ENCODE assay signal across 19 cellular contexts in the genomic region with DNA sequence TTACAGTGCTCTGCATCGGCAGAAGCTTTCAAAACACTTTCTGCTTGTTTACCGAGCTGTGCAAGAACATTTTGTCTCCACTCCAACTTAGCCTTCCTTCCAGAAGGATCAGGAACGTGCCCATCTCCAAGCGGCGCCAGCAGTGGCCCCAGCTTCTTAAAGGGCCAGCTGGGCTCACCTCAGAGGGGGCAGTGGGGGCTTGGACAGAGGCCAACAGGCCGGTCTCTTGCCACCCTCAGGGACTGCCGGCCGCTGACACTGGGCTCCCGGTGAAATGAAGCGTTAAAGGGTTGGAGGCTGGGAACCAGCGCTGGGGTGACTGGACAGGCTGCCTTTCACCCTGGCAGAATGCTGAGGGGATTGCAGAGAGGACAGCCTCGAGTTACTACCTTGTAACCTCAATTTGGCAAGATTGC.
A peak's percentile ranks its signal among the peaks of the same experiment; 100 is the strongest.
DNase-seq lines count a peak whose midpoint lies in the region; TF ChIP-seq lines count a peak whose summit lies in the region.
"Had no signal": no experiment of that assay in that cellular context is flagged by ENCODE, and none has a peak within 500 bp of the region (broad histone marks: within the 10 kb centered on the region; RNA-seq: fewer than 3 reads in every experiment).

No MANE protein-coding gene starts in this region.

- H3K9me3 ChIP-seq in Peyer's patch = peaks cover 0 to 3% (median 0%) of the 10 kb centered on the region in 4 donors
- no peaks in the 10 kb centered on the region for H3K9me3 ChIP-seq in esophagus squamous epithelium
- no peaks in the 10 kb centered on the region for H3K9me3 ChIP-seq in liver (ENCODE audit: control insufficient read depth in 4 of 4, low read length in 3 of 4)
- no peaks in the 10 kb centered on the region for H3K9me3 ChIP-seq in subcutaneous abdominal adipose tissue (ENCODE audit: control insufficient read depth in 5 of 5, low read length in 5 of 5)

- intact Hi-C loops in esophagus squamous epithelium (cut with DNase I) = no loop called here

- H3K4me3 ChIP-seq in Peyer's patch = no peak overlapping the region
- peak overlapping the region in 2 of 4 donors; percentile 7 to 34 for H3K4me3 ChIP-seq in esophagus squamous epithelium
- no peak overlapping the region for H3K4me3 ChIP-seq in liver (ENCODE audit: low read depth in 1 of 3, low read length in 3 of 3)
- H3K4me3 ChIP-seq in subcutaneous abdominal adipose tissue (ENCODE audit: low read depth in 1 of 5, low read length in 5 of 5) = peak overlapping the region in 3 of 5 donors; percentile 13 to 32 (median 21)

- H3K9ac ChIP-seq in liver (ENCODE audit: low read depth in 1 of 2, low read length in 2 of 2) (peak overlapping the region; percentile 10 to 49), subcutaneous abdominal adipose tissue (ENCODE audit: low read length in 5 of 5) (no peak overlapping the region)

- H3K4me1 ChIP-seq in Peyer's patch = peaks cover 0 to 17% (median 0%) of the 10 kb centered on the region in 4 donors
- peaks cover 22 to 75% (median 41%) of the 10 kb centered on the region in 3 donors for H3K4me1 ChIP-seq in esophagus squamous epithelium
- peaks cover 20 to 48% (median 43%) of the 10 kb centered on the region in 4 donors for H3K4me1 ChIP-seq in liver (ENCODE audit: control insufficient read depth in 4 of 4, insufficient read depth in 4 of 4, low read length in 3 of 4)
- H3K4me1 ChIP-seq in subcutaneous abdominal adipose tissue (ENCODE audit: control insufficient read depth in 5 of 5, insufficient read depth in 5 of 5, low read length in 5 of 5) = peaks cover 12 to 85% (median 67%) of the 10 kb centered on the region in 5 donors

- DNase-seq in Peyer's patch (no peak), esophagus squamous epithelium (lab: John Stamatoyannopoulos, UW) (no peak), LoVo (ENCODE audit: low spot score) (no peak), AG08396 (ENCODE audit: low spot score) (no peak), NCI-H2107 treated with DMSO at 0.1 percent for 48 hours (lab: John Stamatoyannopoulos, UW; ENCODE audit: unreplicated experiment) (no peak)
- no peak for DNase-seq in stimulated activated CD4-positive, alpha-beta T cell treated with anti-CD3 and anti-CD28 coated beads, Interleukin-2, amount 100 ng/mL, for 24 hours
- DNase-seq: activated CD4-positive, CD25-positive, alpha-beta regulatory T cell; activated effector memory CD4-positive, alpha-beta T cell treated with Interleukin-2 at 50 U/mL for 16 hours; aorta; cortex of kidney; GDM1; GOT3; KG1; NCI-H1105; NCI-H2171 treated with DMSO at 0.1 percent for 48 hours; T-helper 1 cell had no signal

- TF ChIP-seq POLR2A in Peyer's patch (IDR thresholded peaks at IDR 0.05) (no peak), esophagus squamous epithelium (IDR thresholded peaks at IDR 0.05) (no peak)

- H3K27ac ChIP-seq in Peyer's patch (peak overlapping the region; percentile 35 to 81 (median 68)), esophagus squamous epithelium (peak overlapping the region; percentile 59 to 87 (median 84)), liver (ENCODE audit: low read depth in 1 of 2, low read length in 2 of 2) (peak overlapping the region; percentile 58 to 82), subcutaneous abdominal adipose tissue (ENCODE audit: low read depth, low read length) (peak overlapping the region; percentile 76)
- H3K27ac ChIP-seq: HL-60 had no signal

- TF ChIP-seq CTCF in Peyer's patch (IDR thresholded peaks at IDR 0.05) (no peak), esophagus squamous epithelium (IDR thresholded peaks at IDR 0.05) (no peak), liver (IDR thresholded peaks at IDR 0.05; ENCODE audit: low read depth, low read length, missing input control) (no peak)

- H3K27me3 ChIP-seq in Peyer's patch (no peaks in the 10 kb centered on the region), esophagus squamous epithelium (peaks cover 0 to 89% (median 0%) of the 10 kb centered on the region in 4 donors), liver (ENCODE audit: control insufficient read depth in 4 of 4, insufficient read depth in 4 of 4, low read length in 3 of 4) (no peaks in the 10 kb centered on the region), subcutaneous abdominal adipose tissue (ENCODE audit: control insufficient read depth in 5 of 5, insufficient read depth in 4 of 5, low read length in 5 of 5) (peaks cover 0 to 3% (median 0%) of the 10 kb centered on the region in 5 donors)

- WGBS in esophagus squamous epithelium, 2 donors = 18% methylated on average over 4 of the region's 12 CpGs; no CpG with 5 or more reads in 1 of the 2 donors
- 23% methylated on average over 12 of the region's 12 CpGs for WGBS in liver

- no peaks in the 10 kb centered on the region for H3K36me3 ChIP-seq in Peyer's patch
- H3K36me3 ChIP-seq in esophagus squamous epithelium = no peaks in the 10 kb centered on the region
- H3K36me3 ChIP-seq in liver (ENCODE audit: control insufficient read depth in 4 of 4, insufficient read depth in 3 of 4, low read depth in 1 of 4, low read length in 3 of 4) = no peaks in the 10 kb centered on the region
- H3K36me3 ChIP-seq in subcutaneous abdominal adipose tissue (ENCODE audit: control insufficient read depth in 5 of 5, insufficient read depth in 5 of 5, low read length in 5 of 5) = no peaks in the 10 kb centered on the region

- no peak for TF ChIP-seq RAD21 in liver (IDR thresholded peaks at IDR 0.05)

TF ChIP-seq in liver, 16 proteins besides CTCF, POLR2A, EP300 and RAD21:
- TF ChIP-seq, protein P1, sequence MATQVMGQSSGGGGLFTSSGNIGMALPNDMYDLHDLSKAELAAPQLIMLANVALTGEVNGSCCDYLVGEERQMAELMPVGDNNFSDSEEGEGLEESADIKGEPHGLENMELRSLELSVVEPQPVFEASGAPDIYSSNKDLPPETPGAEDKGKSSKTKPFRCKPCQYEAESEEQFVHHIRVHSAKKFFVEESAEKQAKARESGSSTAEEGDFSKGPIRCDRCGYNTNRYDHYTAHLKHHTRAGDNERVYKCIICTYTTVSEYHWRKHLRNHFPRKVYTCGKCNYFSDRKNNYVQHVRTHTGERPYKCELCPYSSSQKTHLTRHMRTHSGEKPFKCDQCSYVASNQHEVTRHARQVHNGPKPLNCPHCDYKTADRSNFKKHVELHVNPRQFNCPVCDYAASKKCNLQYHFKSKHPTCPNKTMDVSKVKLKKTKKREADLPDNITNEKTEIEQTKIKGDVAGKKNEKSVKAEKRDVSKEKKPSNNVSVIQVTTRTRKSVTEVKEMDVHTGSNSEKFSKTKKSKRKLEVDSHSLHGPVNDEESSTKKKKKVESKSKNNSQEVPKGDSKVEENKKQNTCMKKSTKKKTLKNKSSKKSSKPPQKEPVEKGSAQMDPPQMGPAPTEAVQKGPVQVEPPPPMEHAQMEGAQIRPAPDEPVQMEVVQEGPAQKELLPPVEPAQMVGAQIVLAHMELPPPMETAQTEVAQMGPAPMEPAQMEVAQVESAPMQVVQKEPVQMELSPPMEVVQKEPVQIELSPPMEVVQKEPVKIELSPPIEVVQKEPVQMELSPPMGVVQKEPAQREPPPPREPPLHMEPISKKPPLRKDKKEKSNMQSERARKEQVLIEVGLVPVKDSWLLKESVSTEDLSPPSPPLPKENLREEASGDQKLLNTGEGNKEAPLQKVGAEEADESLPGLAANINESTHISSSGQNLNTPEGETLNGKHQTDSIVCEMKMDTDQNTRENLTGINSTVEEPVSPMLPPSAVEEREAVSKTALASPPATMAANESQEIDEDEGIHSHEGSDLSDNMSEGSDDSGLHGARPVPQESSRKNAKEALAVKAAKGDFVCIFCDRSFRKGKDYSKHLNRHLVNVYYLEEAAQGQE (IDR thresholded peaks at IDR 0.05) = no peak
- TF ChIP-seq SP1 (IDR thresholded peaks at IDR 0.05) = peak; percentile 75
- TF ChIP-seq FOXA1 (IDR thresholded peaks at IDR 0.05) = peak; percentile 70
- TF ChIP-seq, protein P2, sequence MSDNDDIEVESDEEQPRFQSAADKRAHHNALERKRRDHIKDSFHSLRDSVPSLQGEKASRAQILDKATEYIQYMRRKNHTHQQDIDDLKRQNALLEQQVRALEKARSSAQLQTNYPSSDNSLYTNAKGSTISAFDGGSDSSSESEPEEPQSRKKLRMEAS (IDR thresholded peaks at IDR 0.05) = peak; percentile 57
- no peak for TF ChIP-seq ATF3 (IDR thresholded peaks at IDR 0.05)
- peak; percentile 72 to 81 for TF ChIP-seq RXRA (IDR thresholded peaks at IDR 0.05)
- peak; percentile 84 for TF ChIP-seq FOXA2 (IDR thresholded peaks at IDR 0.05)
- TF ChIP-seq NR2F2 (IDR thresholded peaks at IDR 0.05) = peak; percentile 42
- peak; percentile 8 to 44 for TF ChIP-seq HNF4A (conservative IDR thresholded peaks at IDR 0.05)

Comparison
In these comparisons a context has a peak if more than half of its experiments do, and no peak if none do; other contexts are left out.
1. H3K4me3 ChIP-seq: peak in subcutaneous abdominal adipose tissue (3 of 5); none in Peyer's patch (0 of 4) and liver (0 of 3).
2. H3K9ac ChIP-seq: peak in liver (2 of 2); none in subcutaneous abdominal adipose tissue (0 of 5).
3. Peak in every context shown above with its lines, with median percentiles within 50 percentile points of each other: H3K27ac ChIP-seq.